1 cellular context compared by ENCODE assay signal in genomic region chr1:27397749-27398148, GRCh38.
TF ChIP-seq lines count a peak whose summit lies in the region.

No MANE protein-coding gene starts in this region.

TF ChIP-seq in IMR-90, 13 proteins besides CTCF, POLR2A, EP300 and RAD21:
- TF ChIP-seq FOS (IDR thresholded peaks at IDR 0.05; ENCODE audit: low read depth, low read length) (no peak), RCOR1 (IDR thresholded peaks at IDR 0.05; ENCODE audit: insufficient replicate concordance, low read length) (no peak), MAZ (IDR thresholded peaks at IDR 0.05; ENCODE audit: borderline replicate concordance, low read depth, low read length) (no peak), NFE2L2 (IDR thresholded peaks at IDR 0.05; ENCODE audit: low read depth, low read length) (no peak), MAFK (IDR thresholded peaks at IDR 0.05; ENCODE audit: low read depth, low read length) (0 out of 2 replicates have a peak, but pooled peaks have one; percentile 1)
